ENCODE assay signal across 15 cellular contexts in genomic region chr10:971150-971542, GRCh38. TPM values are rescaled to one million over a fixed set of nuclear protein-coding genes. Genes with fewer than 3 reads are reported as not detected.
DNase-seq lines count a peak whose midpoint lies in the region; ATAC-seq, FAIRE-seq and TF ChIP-seq lines count a peak whose summit lies in the region.
"Had no signal": no experiment of that assay in that cellular context is flagged by ENCODE, and none has a peak within 500 bp of the region (broad histone marks: within the 10 kb centered on the region; RNA-seq: fewer than 3 reads in every experiment).

No MANE protein-coding gene starts in this region.

- H3K9ac ChIP-seq in endocrine pancreas (ENCODE audit: control insufficient read depth, insufficient read depth, low read length) = no peak overlapping the region
- H3K9ac ChIP-seq in endodermal cell (ENCODE audit: extremely low read depth, low read length, poor library complexity, severe bottlenecking) = no peak overlapping the region

- CTCF ChIA-PET in A549 (lab: Yijun Ruan, JAX) = interaction anchor here (0.8 to 1.3 kb wide), 3 partner anchors 16 to 46 kb away, joined by 3 read pairs; no protein-coding TSS in a partner anchor

- DNase-seq in A549 (ENCODE audit: low read depth in 1 of 2, low spot score in 1 of 2) = no peak
- DNase-seq in HCEC 1CT = peak; percentile 11
- DNase-seq in midbrain (lab: John Stamatoyannopoulos, UW) = peak; percentile 5
- no peak for DNase-seq in endodermal cell
- no peak for DNase-seq in NCI-H69 (lab: John Stamatoyannopoulos, UW)
- DNase-seq in activated naive CD8-positive, alpha-beta T cell treated with anti-CD3 and anti-CD28 coated beads, Interleukin-2, amount 50 U/mL, for 24 hours = no peak

- H3K36me3 Mint-ChIP-seq in endodermal cell (ENCODE audit: low read depth) = no peaks in the 10 kb centered on the region
- no peaks in the 10 kb centered on the region for H3K36me3 Mint-ChIP-seq in activated naive CD8-positive, alpha-beta T cell treated with anti-CD3 and anti-CD28 coated beads, Interleukin-2, amount 50 U/mL, for 24 hours (ENCODE audit: low read depth)

- H3K4me1 ChIP-seq in A549 (peaks cover 24% of the 10 kb centered on the region), endocrine pancreas (ENCODE audit: control insufficient read depth, insufficient read depth, low read length) (peaks cover 11% of the 10 kb centered on the region), endodermal cell (ENCODE audit: control insufficient read depth, insufficient read depth, low read length) (peaks cover 33% of the 10 kb centered on the region)

- no peak overlapping the region for H3K4me3 Mint-ChIP-seq in endodermal cell
- H3K4me3 Mint-ChIP-seq in activated naive CD8-positive, alpha-beta T cell treated with anti-CD3 and anti-CD28 coated beads, Interleukin-2, amount 50 U/mL, for 24 hours = no peak overlapping the region
- H3K4me3 Mint-ChIP-seq: neural crest cell had no signal

- no peak for TF ChIP-seq EP300 in A549 (IDR thresholded peaks at IDR 0.05)

- no peak for FAIRE-seq in A549 (lab: Jason Lieb, UNC)
- FAIRE-seq: colon had no signal

- no peak overlapping the region for H3K4me3 ChIP-seq in A549
- H3K4me3 ChIP-seq in endocrine pancreas (ENCODE audit: control insufficient read depth, insufficient read depth, low read length) = peak overlapping the region; percentile 30
- no peak overlapping the region for H3K4me3 ChIP-seq in endodermal cell (ENCODE audit: low read length)
- H3K4me3 ChIP-seq: tibial nerve had no signal

- H3K4me1 Mint-ChIP-seq in endodermal cell = peaks cover 27% of the 10 kb centered on the region
- peaks cover 6% of the 10 kb centered on the region for H3K4me1 Mint-ChIP-seq in activated naive CD8-positive, alpha-beta T cell treated with anti-CD3 and anti-CD28 coated beads, Interleukin-2, amount 50 U/mL, for 24 hours

- no peak overlapping the region for H3K27ac Mint-ChIP-seq in endodermal cell
- no peak overlapping the region for H3K27ac Mint-ChIP-seq in activated naive CD8-positive, alpha-beta T cell treated with anti-CD3 and anti-CD28 coated beads, Interleukin-2, amount 50 U/mL, for 24 hours
- H3K27ac Mint-ChIP-seq: activated T-helper 2 cell treated with anti-CD3 and anti-CD28 coated beads, Interferon-gamma antibody, Interleukin-2, Interleukin-4, amounts not matched to agents 10 μg/mL and 5 μg/mL and 100 μg/mL, durations not matched to agents 14 hours and 24 hours and 36 hours had no signal

- ATAC-seq in A549 = no peak
- ATAC-seq in GM19397 (IDR thresholded peaks at IDR 0.05; ENCODE audit: unreplicated experiment) = no peak
- no peak for ATAC-seq in activated naive CD8-positive, alpha-beta T cell treated with anti-CD3 and anti-CD28 coated beads, Interleukin-2, amount 50 U/mL, for 24 hours
- ATAC-seq: activated CD4-positive, CD25-positive, alpha-beta regulatory T cell treated with anti-CD3 and anti-CD28 coated beads, Interleukin-2, amount 50 U/mL, for 24 hours had no signal

- H3K27ac ChIP-seq in A549 = no peak overlapping the region
- no peak overlapping the region for H3K27ac ChIP-seq in endodermal cell (ENCODE audit: low read depth, low read length)
- H3K27ac ChIP-seq: RWPE1, tibial nerve had no signal

- H3K36me3 ChIP-seq in endocrine pancreas (ENCODE audit: control insufficient read depth, insufficient read depth, low read length) (no peaks in the 10 kb centered on the region), endodermal cell (ENCODE audit: control insufficient read depth, insufficient read depth, low read length) (no peaks in the 10 kb centered on the region)

- TF ChIP-seq POLR2A in A549 (IDR thresholded peaks at IDR 0.05; ENCODE audit: low read length) = no peak

- no peak for TF ChIP-seq RAD21 in A549 (conservative IDR thresholded peaks at IDR 0.05 in 1 of 2, IDR thresholded peaks at IDR 0.05 in 1 of 2)

- H3K27me3 Mint-ChIP-seq in endodermal cell (ENCODE audit: insufficient read depth) = peaks cover 1% of the 10 kb centered on the region
- H3K27me3 Mint-ChIP-seq in activated naive CD8-positive, alpha-beta T cell treated with anti-CD3 and anti-CD28 coated beads, Interleukin-2, amount 50 U/mL, for 24 hours = peaks cover 15% of the 10 kb centered on the region

- POLR2A ChIA-PET in A549 (lab: Yijun Ruan, JAX) = interaction anchor here (1.5 kb wide), 1 partner anchor 17 kb away, joined by 3 read pairs; the partner anchor contains the start of gene GTPBP4

- no peaks in the 10 kb centered on the region for H3K9me3 ChIP-seq in A549
- no peaks in the 10 kb centered on the region for H3K9me3 ChIP-seq in endocrine pancreas (ENCODE audit: control insufficient read depth, low read length)
- H3K9me3 ChIP-seq in endodermal cell (ENCODE audit: control insufficient read depth, low read length) = peaks cover 15% of the 10 kb centered on the region

- 86% methylated on average over 4 of the region's 4 CpGs for WGBS in A549 (ENCODE audit: missing lambda C conversion rate)
- WGBS in endodermal cell (ENCODE audit: insufficient coverage in 1 of 2, insufficient read length in 1 of 2), 2 experiments = 94 to 100% methylated on average over 2 to 4 of the region's 4 CpGs

- TF ChIP-seq CTCF in A549 (IDR thresholded peaks at IDR 0.05) (no peak), endodermal cell (conservative IDR thresholded peaks at IDR 0.05) (no peak)

- H3K4me2 ChIP-seq in A549 = peak overlapping the region; percentile 62

- H3K27me3 ChIP-seq in endocrine pancreas (ENCODE audit: control insufficient read depth, insufficient read depth, low read length) (peaks cover 3% of the 10 kb centered on the region), endodermal cell (ENCODE audit: control insufficient read depth, insufficient read depth, low read length, poor library complexity, severe bottlenecking) (no peaks in the 10 kb centered on the region)
- H3K27me3 ChIP-seq: tibial nerve had no signal

- H3K9me3 Mint-ChIP-seq in endodermal cell = peaks cover 20% of the 10 kb centered on the region
- no peaks in the 10 kb centered on the region for H3K9me3 Mint-ChIP-seq in activated naive CD8-positive, alpha-beta T cell treated with anti-CD3 and anti-CD28 coated beads, Interleukin-2, amount 50 U/mL, for 24 hours
- H3K9me3 Mint-ChIP-seq: neural crest cell had no signal

TF ChIP-seq in A549, 52 proteins besides CTCF, POLR2A, EP300 and RAD21:
- TF ChIP-seq RCOR1 (IDR thresholded peaks at IDR 0.05; ENCODE audit: low read depth, low read length) = no peak
- 0 out of 4 replicates have a peak, but pooled peaks of 1 of the 2 experiments have one; percentile 37 for TF ChIP-seq CEBPB (IDR thresholded peaks at IDR 0.05)

RNA-seq across cellular contexts. Expression of gene GTPBP4, which starts 17.1 kb away (rescaled TPM):
- 60.7 and 104 TPM in 2 replicates for polyA plus RNA-seq in A549 (2011; rRNA removed)
- polyA plus RNA-seq in A549 (2012; cell fraction: cytosol; rRNA removed) = 28.3 and 43.8 TPM in 2 replicates
- polyA plus RNA-seq in A549 (2012; cell fraction: nucleus; rRNA removed) = 41.6 and 66.0 TPM in 2 replicates
- polyA plus RNA-seq in A549 (2017; fragmentation: RNase III; extraction: RNeasy Plus Mini Kit Qiagen cat#74134 plus additional on column Dnase treatment) = 67.8 to 79.5 TPM (median 75.2 TPM) in 3 replicates
- 60.5 and 73.4 TPM in 2 replicates for polyA minus RNA-seq in A549 (2011; rRNA and poly(A)+ RNA removed)
- total RNA-seq in endodermal cell = 10 to 100 TPM; 67.2 to 70.9 TPM
- polyA plus RNA-seq in endodermal cell (2013, experiment 1 of 2) = 47.9 TPM
- 55.6 TPM for polyA plus RNA-seq in endodermal cell (2013, experiment 2 of 2)

RNA-seq across cellular contexts. Expression of gene LARP4B, which starts 39.6 kb away (rescaled TPM):
- polyA plus RNA-seq in A549 (2011; rRNA removed) = 53.7 and 54.2 TPM in 2 replicates
- polyA plus RNA-seq in A549 (2012; cell fraction: cytosol; rRNA removed) = 25.0 and 26.9 TPM in 2 replicates
- polyA plus RNA-seq in A549 (2012; cell fraction: nucleus; rRNA removed) = 47.2 and 60.8 TPM in 2 replicates
- 25.5 to 26.9 TPM (median 26.4 TPM) in 3 replicates for polyA plus RNA-seq in A549 (2017; fragmentation: RNase III; extraction: RNeasy Plus Mini Kit Qiagen cat#74134 plus additional on column Dnase treatment)
- polyA minus RNA-seq in A549 (2011; rRNA and poly(A)+ RNA removed) = 102 and 103 TPM in 2 replicates
- total RNA-seq in endodermal cell = 10 to 100 TPM; 94.1 to 94.3 TPM
- 32.2 TPM for polyA plus RNA-seq in endodermal cell (2013, experiment 1 of 2)
- 27.5 TPM for polyA plus RNA-seq in endodermal cell (2013, experiment 2 of 2)

RNA-seq across cellular contexts. Expression of gene IDI2, which starts 54.5 kb away (rescaled TPM):
- polyA plus RNA-seq in A549 (2011; rRNA removed) = not detected in 2 replicates
- not detected in 2 replicates for polyA plus RNA-seq in A549 (2012; cell fraction: cytosol; rRNA removed)
- polyA plus RNA-seq in A549 (2012; cell fraction: nucleus; rRNA removed) = not detected in 2 replicates
- polyA plus RNA-seq in A549 (2017; fragmentation: RNase III; extraction: RNeasy Plus Mini Kit Qiagen cat#74134 plus additional on column Dnase treatment) = not detected in 3 replicates
- polyA minus RNA-seq in A549 (2011; rRNA and poly(A)+ RNA removed) = not detected in 2 replicates
- total RNA-seq in endodermal cell = not detected
- not detected for polyA plus RNA-seq in endodermal cell (2013, experiment 1 of 2)
- polyA plus RNA-seq in endodermal cell (2013, experiment 2 of 2) = not detected
- total RNA-seq: activated T-helper 2 cell treated with anti-CD3 and anti-CD28 coated beads, Interferon-gamma antibody, Interleukin-2, Interleukin-4, amounts not matched to agents 10 μg/mL and 5 μg/mL and 100 μg/mL, durations not matched to agents 14 hours and 24 hours and 36 hours; neural crest cell had no signal
- polyA plus RNA-seq: BJ had no signal

Comparison
In these comparisons a context has a peak if more than half of its experiments do, and no peak if none do; other contexts are left out.
1. DNase-seq: peak in HCEC 1CT (single experiment) and midbrain (single experiment); none in A549 (0 of 2), endodermal cell (single experiment), NCI-H69 (single experiment) and activated naive CD8-positive, alpha-beta T cell treated with anti-CD3 and anti-CD28 coated beads, Interleukin-2, amount 50 U/mL, for 24 hours (single experiment).